8 cellular contexts compared by ENCODE assay signal in genomic region chr1:183470961-183471747, GRCh38. TPM values are rescaled to one million over a fixed set of nuclear protein-coding genes. Genes with fewer than 3 reads are reported as not detected.
DNase-seq lines count a peak whose midpoint lies in the region; ATAC-seq and TF ChIP-seq lines count a peak whose summit lies in the region.

No MANE protein-coding gene starts in this region.

- WGBS in esophagus, 2 donors = 0% methylated on average over 47 of the region's 47 CpGs

- TF ChIP-seq CTCF in OCI-LY1 (IDR thresholded peaks at IDR 0.05; ENCODE audit: low read length) = peak; percentile 20; the same call in 1 of the 2 replicates

- peak; percentile 85 for DNase-seq in COR-L47 (lab: John Stamatoyannopoulos, UW)
- peak in 74 of 76 experiments; percentile 16 to 84 (median 56) for DNase-seq in HUDEP-2 (lab: John Stamatoyannopoulos, UW; ENCODE audit: unreplicated experiment in 76 of 76)
- DNase-seq in activated T-cell treated with anti-CD3 and anti-CD28 coated beads for 48 hours (ENCODE audit: low read depth) = peak; percentile 68
- DNase-seq in stimulated activated CD8-positive, alpha-beta memory T cell treated with anti-CD3 and anti-CD28 coated beads, Interleukin-7, amount 100 ng/mL, for 24 hours (ENCODE audit: low read depth) = peak; percentile 53

- peak overlapping the region; percentile 39 for H2AFZ ChIP-seq in OCI-LY1 (ENCODE audit: low read length)

- H4K20me1 ChIP-seq in OCI-LY1 (ENCODE audit: insufficient read depth, low read length) = no peaks in the 10 kb centered on the region

- H3K36me3 ChIP-seq in OCI-LY1 (ENCODE audit: insufficient read depth, low read length) = no peaks in the 10 kb centered on the region
- no peaks in the 10 kb centered on the region for H3K36me3 ChIP-seq in esophagus (ENCODE audit: control insufficient read depth in 2 of 2, insufficient read depth in 2 of 2, low read length in 1 of 2)
- no peaks in the 10 kb centered on the region for H3K36me3 ChIP-seq in muscle layer of colon (ENCODE audit: insufficient read depth, low read length)

- H3K9me2 ChIP-seq in OCI-LY1 (ENCODE audit: low read depth, low read length) = no peaks in the 10 kb centered on the region

- no peaks in the 10 kb centered on the region for H3K9me3 ChIP-seq in OCI-LY1 (ENCODE audit: low read length)
- H3K9me3 ChIP-seq in esophagus (ENCODE audit: control insufficient read depth in 2 of 2, insufficient read depth in 1 of 2, low read depth in 1 of 2, low read length in 1 of 2) = no peaks in the 10 kb centered on the region
- H3K9me3 ChIP-seq in muscle layer of colon (ENCODE audit: low read length) = no peaks in the 10 kb centered on the region

- H3K4me1 ChIP-seq in OCI-LY1 (ENCODE audit: insufficient read depth, low read length, severe bottlenecking) (peaks cover 17% of the 10 kb centered on the region), esophagus (ENCODE audit: control insufficient read depth in 2 of 2, insufficient read depth in 2 of 2, low read length in 1 of 2) (peaks cover 0 to 3% of the 10 kb centered on the region in 2 donors), muscle layer of colon (ENCODE audit: insufficient read depth, low read length) (peaks cover 16% of the 10 kb centered on the region)

- H3K27ac ChIP-seq in OCI-LY1 (ENCODE audit: low read depth, low read length, poor library complexity, severe bottlenecking) (peak overlapping the region; percentile 83), esophagus (ENCODE audit: low read depth in 2 of 2, low read length in 1 of 2) (peak overlapping the region; percentile 97 to 100), muscle layer of colon (ENCODE audit: low read depth, low read length) (peak overlapping the region; percentile 99)

- no peaks in the 10 kb centered on the region for H3K27me3 ChIP-seq in OCI-LY1 (ENCODE audit: insufficient read depth, low read length)
- no peaks in the 10 kb centered on the region for H3K27me3 ChIP-seq in esophagus (ENCODE audit: control insufficient read depth in 1 of 2, insufficient read depth in 2 of 2, low read length in 2 of 2)
- H3K27me3 ChIP-seq in muscle layer of colon (ENCODE audit: control insufficient read depth in 1 of 2, insufficient read depth in 2 of 2, low read length in 2 of 2) = no peaks in the 10 kb centered on the region

- no peaks in the 10 kb centered on the region for H3F3A ChIP-seq in OCI-LY1 (ENCODE audit: insufficient read depth, low read length)

- H3K4me2 ChIP-seq in OCI-LY1 (ENCODE audit: low read length) = peak overlapping the region; percentile 94

- peak overlapping the region; percentile 98 for H3K4me3 ChIP-seq in OCI-LY1 (ENCODE audit: low read depth, low read length, poor library complexity, severe bottlenecking)
- H3K4me3 ChIP-seq in esophagus (ENCODE audit: low read depth in 1 of 2, low read length in 2 of 2) = peak overlapping the region; percentile 72 to 76
- H3K4me3 ChIP-seq in muscle layer of colon (ENCODE audit: low read depth in 1 of 2, low read length in 2 of 2) = peak overlapping the region; percentile 89 to 92

- H3K9ac ChIP-seq in OCI-LY1 (ENCODE audit: low read length) = peak overlapping the region; percentile 98
- H3K9ac ChIP-seq in muscle layer of colon (ENCODE audit: low read length) = peak overlapping the region; percentile 85

- H3K79me2 ChIP-seq in OCI-LY1 (ENCODE audit: insufficient read depth, low read length) = peaks cover 36% of the 10 kb centered on the region

- ATAC-seq in GM21367 (IDR thresholded peaks at IDR 0.05; ENCODE audit: unreplicated experiment) = peak; percentile 21

RNA-seq across cellular contexts. Expression of gene SMG7, which starts 1.1 kb away (rescaled TPM):
- polyA plus RNA-seq in esophagus = 10 to 100 TPM; 13.2 to 14.3 TPM

RNA-seq across cellular contexts. Expression of gene NMNAT2, which starts 53.0 kb away (rescaled TPM):
- under 1 TPM; 0.06 to 0.12 TPM for polyA plus RNA-seq in esophagus

Comparison
In these comparisons a context has a peak if more than half of its experiments do, and no peak if none do; other contexts are left out.
1. Peak in every context shown above with its lines: DNase-seq, ATAC-seq, H3K4me3 ChIP-seq and H3K27ac ChIP-seq.